8 cellular contexts compared by ENCODE assay signal in genomic region chr19:10501971-10502523, GRCh38. TPM values are rescaled to one million over a fixed set of nuclear protein-coding genes. Genes with fewer than 3 reads are reported as not detected.
DNase-seq lines count a peak whose midpoint lies in the region; ATAC-seq and TF ChIP-seq lines count a peak whose summit lies in the region.

No MANE protein-coding gene starts in this region.

- H3K4me1 Mint-ChIP-seq in activated CD4-positive, alpha-beta memory T cell treated with anti-CD3 and anti-CD28 coated beads, Interleukin-2, amount 10 ng/mL, durations not matched to agents 7 days and 5 days = peaks cover 48% of the 10 kb centered on the region
- peaks cover 8% of the 10 kb centered on the region for H3K4me1 Mint-ChIP-seq in endothelial cell (ENCODE audit: unreplicated experiment)
- H3K4me1 Mint-ChIP-seq in stimulated activated naive CD8-positive, alpha-beta T cell treated with anti-CD3 and anti-CD28 coated beads, Interleukin-15, amount 100 ng/mL, for 72 hours = peaks cover 56% of the 10 kb centered on the region

- peak overlapping the region; percentile 75 for H3K4me2 ChIP-seq in mesendoderm (ENCODE audit: low read length)

- no peaks in the 10 kb centered on the region for H3K27me3 ChIP-seq in mesendoderm (ENCODE audit: insufficient read depth, low read length, poor library complexity)

- H3K9me3 Mint-ChIP-seq in activated CD4-positive, alpha-beta memory T cell treated with anti-CD3 and anti-CD28 coated beads, Interleukin-2, amount 10 ng/mL, durations not matched to agents 7 days and 5 days = no peaks in the 10 kb centered on the region
- no peaks in the 10 kb centered on the region for H3K9me3 Mint-ChIP-seq in endothelial cell (ENCODE audit: unreplicated experiment)
- no peaks in the 10 kb centered on the region for H3K9me3 Mint-ChIP-seq in stimulated activated naive CD8-positive, alpha-beta T cell treated with anti-CD3 and anti-CD28 coated beads, Interleukin-15, amount 100 ng/mL, for 72 hours

- H3K18ac ChIP-seq in mesendoderm (ENCODE audit: low read length) = peak overlapping the region; percentile 97

- H3K36me3 ChIP-seq in mesendoderm (ENCODE audit: control insufficient read depth, insufficient read depth, low read length) = peaks cover 7% of the 10 kb centered on the region

- H4K5ac ChIP-seq in mesendoderm (ENCODE audit: low read length) = no peak overlapping the region

- POLR2A ChIA-PET in activated CD4-positive, alpha-beta memory T cell treated with anti-CD3 and anti-CD28 coated beads, Interleukin-2, amount 10 ng/mL, durations not matched to agents 7 days and 5 days (lab: Charles Lee) = interaction anchor here (1.0 to 1.9 kb wide), 8 partner anchors 18 to 151 kb away, joined by 3 to 7 read pairs (median 4); partner anchors contain the start of gene KRI1

- peak overlapping the region; percentile 89 for H3K27ac Mint-ChIP-seq in activated CD4-positive, alpha-beta memory T cell treated with anti-CD3 and anti-CD28 coated beads, Interleukin-2, amount 10 ng/mL, durations not matched to agents 7 days and 5 days
- peak overlapping the region; percentile 70 for H3K27ac Mint-ChIP-seq in endothelial cell (ENCODE audit: unreplicated experiment)
- H3K27ac Mint-ChIP-seq in stimulated activated naive CD8-positive, alpha-beta T cell treated with anti-CD3 and anti-CD28 coated beads, Interleukin-15, amount 100 ng/mL, for 72 hours = peak overlapping the region; percentile 96

- peak overlapping the region; percentile 96 for H3K4me3 Mint-ChIP-seq in activated CD4-positive, alpha-beta memory T cell treated with anti-CD3 and anti-CD28 coated beads, Interleukin-2, amount 10 ng/mL, durations not matched to agents 7 days and 5 days
- peak overlapping the region; percentile 93 for H3K4me3 Mint-ChIP-seq in endothelial cell (ENCODE audit: unreplicated experiment)
- H3K4me3 Mint-ChIP-seq in stimulated activated naive CD8-positive, alpha-beta T cell treated with anti-CD3 and anti-CD28 coated beads, Interleukin-15, amount 100 ng/mL, for 72 hours = peak overlapping the region; percentile 95 to 96

- H3K4ac ChIP-seq in mesendoderm (ENCODE audit: low read depth, low read length) = peak overlapping the region; percentile 100

- H3K56ac ChIP-seq in mesendoderm (ENCODE audit: low read length) = peak overlapping the region; percentile 99

- peak overlapping the region; percentile 99 for H3K9ac ChIP-seq in mesendoderm (ENCODE audit: low read length)

- H3K79me2 ChIP-seq in mesendoderm (ENCODE audit: control insufficient read depth, insufficient read depth, low read length) = peaks cover 28% of the 10 kb centered on the region

- TF ChIP-seq CTCF in endothelial cell (IDR thresholded peaks at IDR 0.05; ENCODE audit: unreplicated experiment) = no peak

- peak overlapping the region; percentile 79 for H2AK5ac ChIP-seq in mesendoderm (ENCODE audit: low read length)

- H2BK15ac ChIP-seq in mesendoderm (replicated peaks; ENCODE audit: low read depth) = no peak overlapping the region

- peak; percentile 33 for ATAC-seq in HG02588 (IDR thresholded peaks at IDR 0.05; ENCODE audit: unreplicated experiment)
- ATAC-seq in stimulated activated naive CD8-positive, alpha-beta T cell treated with anti-CD3 and anti-CD28 coated beads, Interleukin-15, amount 100 ng/mL, for 72 hours = peak; percentile 51

- peak overlapping the region; percentile 100 for H3K23ac ChIP-seq in mesendoderm (ENCODE audit: low read length)

- CTCF ChIA-PET in activated CD4-positive, alpha-beta memory T cell treated with anti-CD3 and anti-CD28 coated beads, Interleukin-2, amount 10 ng/mL, durations not matched to agents 7 days and 5 days (lab: Charles Lee) = interaction anchor here (1.7 kb wide), 1 partner anchor 198 kb away, joined by 4 read pairs; no protein-coding TSS in a partner anchor

- H3K36me3 Mint-ChIP-seq in activated CD4-positive, alpha-beta memory T cell treated with anti-CD3 and anti-CD28 coated beads, Interleukin-2, amount 10 ng/mL, durations not matched to agents 7 days and 5 days (ENCODE audit: low read depth) = peaks cover 35% of the 10 kb centered on the region
- H3K36me3 Mint-ChIP-seq in endothelial cell (ENCODE audit: low read depth, unreplicated experiment) = peaks cover 13% of the 10 kb centered on the region

- no CpG with 5 or more reads among the region's 35 CpGs for WGBS in mesendoderm (ENCODE audit: extremely low coverage, insufficient coverage, low lambda C conversion rate)

- peaks cover 3% of the 10 kb centered on the region for H3K4me1 ChIP-seq in mesendoderm (ENCODE audit: control insufficient read depth, low read depth, low read length)

- peak overlapping the region; percentile 89 for H3K27ac ChIP-seq in mesendoderm (ENCODE audit: low read depth, low read length)

- peak overlapping the region; percentile 69 for H2BK120ac ChIP-seq in mesendoderm (ENCODE audit: low read depth, low read length)

- peak overlapping the region; percentile 88 for H4K8ac ChIP-seq in mesendoderm (ENCODE audit: low read depth, low read length)

- peaks cover 18% of the 10 kb centered on the region for H3K79me1 ChIP-seq in mesendoderm (ENCODE audit: low read length)

- DNase-seq in SIG-M5 treated with dmso at 0.1 percent for 504 hours (lab: John Stamatoyannopoulos, UW; ENCODE audit: unreplicated experiment) (peak; percentile 46), SIG-M5 (lab: John Stamatoyannopoulos, UW) (no peak), NCI-H1105 treated with DMSO at 0.1 percent for 48 hours (lab: John Stamatoyannopoulos, UW) (peak; percentile 80), endothelial cell (ENCODE audit: low spot score) (peak; percentile 39), mesendoderm (peak; percentile 51)
- peak; percentile 55 for DNase-seq in activated CD4-positive, alpha-beta memory T cell treated with anti-CD3 and anti-CD28 coated beads, Interleukin-2, amount 10 ng/mL, durations not matched to agents 7 days and 5 days
- DNase-seq in stimulated activated naive CD8-positive, alpha-beta T cell treated with anti-CD3 and anti-CD28 coated beads, Interleukin-15, amount 100 ng/mL, for 72 hours = peak in 1 of 2 donors; percentile 60

- no peaks in the 10 kb centered on the region for H3K27me3 Mint-ChIP-seq in activated CD4-positive, alpha-beta memory T cell treated with anti-CD3 and anti-CD28 coated beads, Interleukin-2, amount 10 ng/mL, durations not matched to agents 7 days and 5 days
- peaks cover 3% of the 10 kb centered on the region for H3K27me3 Mint-ChIP-seq in endothelial cell (ENCODE audit: unreplicated experiment)
- H3K27me3 Mint-ChIP-seq in stimulated activated naive CD8-positive, alpha-beta T cell treated with anti-CD3 and anti-CD28 coated beads, Interleukin-15, amount 100 ng/mL, for 72 hours = no peaks in the 10 kb centered on the region

- peak overlapping the region; percentile 75 for H2BK5ac ChIP-seq in mesendoderm (ENCODE audit: low read length)

- peak overlapping the region; percentile 54 for H3K4me3 ChIP-seq in mesendoderm (ENCODE audit: low read length)

RNA-seq across cellular contexts. Expression of gene KEAP1, which starts 1.1 kb away (rescaled TPM):
- total RNA-seq in activated CD4-positive, alpha-beta memory T cell treated with anti-CD3 and anti-CD28 coated beads, Interleukin-2, amount 10 ng/mL, durations not matched to agents 7 days and 5 days = 100 to 1,000 TPM in 1 of 2 experiments, 10 to 100 TPM in 1; 97.1 to 103 TPM
- total RNA-seq in endothelial cell (ENCODE audit: unreplicated experiment) = 56.4 TPM
- polyA plus RNA-seq in mesendoderm (2013, experiment 1 of 2) = 36.4 TPM
- polyA plus RNA-seq in mesendoderm (2013, experiment 2 of 2) = 34.5 TPM

RNA-seq across cellular contexts. Expression of gene S1PR5, which starts 15.2 kb away (rescaled TPM):
- total RNA-seq in activated CD4-positive, alpha-beta memory T cell treated with anti-CD3 and anti-CD28 coated beads, Interleukin-2, amount 10 ng/mL, durations not matched to agents 7 days and 5 days = under 1 TPM; 0.63 to 0.68 TPM
- total RNA-seq in endothelial cell (ENCODE audit: unreplicated experiment) = not detected
- 2.4 TPM for polyA plus RNA-seq in mesendoderm (2013, experiment 1 of 2)
- polyA plus RNA-seq in mesendoderm (2013, experiment 2 of 2) = 2.4 TPM

RNA-seq across cellular contexts. Expression of gene ATG4D, which starts 41.7 kb away (rescaled TPM):
- 10 to 100 TPM; 38.1 to 39.2 TPM for total RNA-seq in activated CD4-positive, alpha-beta memory T cell treated with anti-CD3 and anti-CD28 coated beads, Interleukin-2, amount 10 ng/mL, durations not matched to agents 7 days and 5 days
- 11.8 TPM for total RNA-seq in endothelial cell (ENCODE audit: unreplicated experiment)
- polyA plus RNA-seq in mesendoderm (2013, experiment 1 of 2) = 23.0 TPM
- 23.3 TPM for polyA plus RNA-seq in mesendoderm (2013, experiment 2 of 2)
